In the genomic region with DNA sequence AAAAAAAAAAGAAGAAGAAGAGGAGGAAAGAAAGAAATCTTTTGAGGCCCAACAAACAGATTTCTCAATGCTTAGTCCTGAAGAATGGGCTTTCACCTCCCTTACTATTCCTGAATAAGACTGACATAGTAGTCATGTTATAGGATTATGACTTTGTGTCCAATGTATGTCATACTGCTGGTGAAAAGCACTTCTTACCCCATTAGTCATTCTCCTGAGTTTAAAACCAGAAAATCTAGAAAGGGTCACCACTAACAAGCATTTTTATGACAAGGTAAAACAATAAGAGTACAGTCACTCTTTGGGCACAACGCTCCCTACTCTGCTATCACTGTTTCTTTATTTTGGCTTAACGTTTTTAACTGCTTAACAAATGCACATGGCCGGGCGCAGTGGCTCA, we compare ENCODE assay signal across 15 cellular contexts.
DNase-seq lines count a peak whose midpoint lies in the region; ATAC-seq and TF ChIP-seq lines count a peak whose summit lies in the region.
"Had no signal": no experiment of that assay in that cellular context is flagged by ENCODE, and none has a peak within 500 bp of the region (broad histone marks: within the 10 kb centered on the region; RNA-seq: fewer than 3 reads in every experiment).

No MANE protein-coding gene starts in this region.

- no peak overlapping the region for H2AFZ ChIP-seq in PC-3 (ENCODE audit: low read length)

- no peak overlapping the region for H3K9ac ChIP-seq in PC-3 (ENCODE audit: low read length)

- H3K4me3 ChIP-seq in PC-3 (ENCODE audit: low read length) (no peak overlapping the region), epithelial cell of esophagus (ENCODE audit: low read length) (no peak overlapping the region), right lobe of liver (no peak overlapping the region)
- H3K4me3 ChIP-seq: A549 had no signal

- peaks cover 16% of the 10 kb centered on the region for H3K4me1 Mint-ChIP-seq in stimulated activated effector memory CD8-positive, alpha-beta T cell treated with anti-CD3 and anti-CD28 coated beads, Interleukin-12 subunit alpha, Interleukin-12 subunit beta, amount 100 ng/mL, for 72 hours
- H3K4me1 Mint-ChIP-seq: CD14-positive monocyte had no signal

- no TSS peak for BruUV-seq in PC-3 (replicated peaks; lab: Mats Ljungman, UMichigan)

- TF ChIP-seq CTCF in PC-3 (conservative IDR thresholded peaks at IDR 0.05; ENCODE audit: low read depth, low read length): no peak
- no peak for TF ChIP-seq CTCF in epithelial cell of esophagus (IDR thresholded peaks at IDR 0.05; ENCODE audit: insufficient read depth, low read depth, low read length, missing control alignments)
- TF ChIP-seq CTCF in right lobe of liver (IDR thresholded peaks at IDR 0.05): no peak

- CTCF ChIA-PET in PC-3 (lab: Charles Lee): no interaction called here

- H3K27ac Mint-ChIP-seq in stimulated activated effector memory CD8-positive, alpha-beta T cell treated with anti-CD3 and anti-CD28 coated beads, Interleukin-12 subunit alpha, Interleukin-12 subunit beta, amount 100 ng/mL, for 72 hours: no peak overlapping the region
- H3K27ac Mint-ChIP-seq: CD14-positive monocyte; CD8-positive, alpha-beta T cell; HFFc6 had no signal

- no peaks in the 10 kb centered on the region for H3K9me3 Mint-ChIP-seq in stimulated activated effector memory CD8-positive, alpha-beta T cell treated with anti-CD3 and anti-CD28 coated beads, Interleukin-12 subunit alpha, Interleukin-12 subunit beta, amount 100 ng/mL, for 72 hours
- H3K9me3 Mint-ChIP-seq: CD8-positive, alpha-beta T cell; HFFc6 had no signal

- H3K4me1 ChIP-seq in PC-3 (ENCODE audit: insufficient read depth, low read length) (peaks cover 4% of the 10 kb centered on the region; the same call in 1 of the 2 replicates), right lobe of liver (no peaks in the 10 kb centered on the region)
- H3K4me1 ChIP-seq: A549 had no signal

- TF ChIP-seq POLR2A in right lobe of liver (IDR thresholded peaks at IDR 0.05): no peak

- ATAC-seq in PC-3 (no peak), HG03108 (IDR thresholded peaks at IDR 0.05; ENCODE audit: unreplicated experiment) (no peak), right lobe of liver (no peak)
- peak; percentile 66 for ATAC-seq in stimulated activated effector memory CD8-positive, alpha-beta T cell treated with anti-CD3 and anti-CD28 coated beads, Interleukin-12 subunit alpha, Interleukin-12 subunit beta, amount 100 ng/mL, for 72 hours
- ATAC-seq: A549; CD8-positive, alpha-beta T cell had no signal

- H3K36me3 ChIP-seq in PC-3 (ENCODE audit: low read depth, low read length): no peaks in the 10 kb centered on the region
- no peaks in the 10 kb centered on the region for H3K36me3 ChIP-seq in right lobe of liver

- no peaks in the 10 kb centered on the region for H4K20me1 ChIP-seq in PC-3 (ENCODE audit: low read length)

- H3K27me3 ChIP-seq in PC-3 (ENCODE audit: low read length) (peaks cover 10% of the 10 kb centered on the region; the same call in 1 of the 2 replicates), right lobe of liver (no peaks in the 10 kb centered on the region)

- WGBS in right lobe of liver (ENCODE audit: insufficient coverage, low coverage, low lambda C conversion rate, missing lambda C conversion rate): 69% methylated on average over 4 of the region's 4 CpGs

- DNase-seq in NCI-H82 (lab: John Stamatoyannopoulos, UW) (peak; percentile 83), PC-3 (peak; percentile 74), epithelial cell of esophagus (ENCODE audit: low read depth) (peak; percentile 10), right lobe of liver (no peak)
- no peak for DNase-seq in stimulated activated effector memory CD8-positive, alpha-beta T cell treated with anti-CD3 and anti-CD28 coated beads, Interleukin-12 subunit alpha, Interleukin-12 subunit beta, amount 100 ng/mL, for 72 hours (ENCODE audit: low spot score in 2 of 2)
- DNase-seq: CD8-positive, alpha-beta T cell; COR-L47; DND-41; GDM1; HCEC 1CT; HFFc6 had no signal

- H3F3A ChIP-seq in PC-3 (ENCODE audit: low read length, unreplicated experiment): no peaks in the 10 kb centered on the region

- H3K79me2 ChIP-seq in PC-3 (ENCODE audit: low read length): no peaks in the 10 kb centered on the region

- H3K27ac ChIP-seq in PC-3 (ENCODE audit: low read length) (no peak overlapping the region), right lobe of liver (no peak overlapping the region)
- H3K27ac ChIP-seq: A549, HL-60 had no signal

- no peak overlapping the region for H3K4me2 ChIP-seq in PC-3 (ENCODE audit: low read length)
- H3K4me2 ChIP-seq: A549 had no signal

- intact Hi-C loops in PC-3 (cut with micrococcal nuclease): no loop called here
- intact Hi-C loops in right lobe of liver (cut with DNase I): no loop called here

- POLR2A ChIA-PET in PC-3 (lab: Charles Lee; ENCODE audit: unreplicated experiment): no interaction called here

- no peaks in the 10 kb centered on the region for H3K9me3 ChIP-seq in PC-3 (ENCODE audit: low read length)
- H3K9me3 ChIP-seq in right lobe of liver: no peaks in the 10 kb centered on the region
- H3K9me3 ChIP-seq: A549 had no signal

- H3K9me2 ChIP-seq in PC-3 (replicated peaks; ENCODE audit: low read length): no peaks in the 10 kb centered on the region

- no peaks in the 10 kb centered on the region for H3K36me3 Mint-ChIP-seq in stimulated activated effector memory CD8-positive, alpha-beta T cell treated with anti-CD3 and anti-CD28 coated beads, Interleukin-12 subunit alpha, Interleukin-12 subunit beta, amount 100 ng/mL, for 72 hours
- H3K36me3 Mint-ChIP-seq: CD14-positive monocyte; CD8-positive, alpha-beta T cell had no signal

- H3K4me3 Mint-ChIP-seq in stimulated activated effector memory CD8-positive, alpha-beta T cell treated with anti-CD3 and anti-CD28 coated beads, Interleukin-12 subunit alpha, Interleukin-12 subunit beta, amount 100 ng/mL, for 72 hours: no peak overlapping the region
- H3K4me3 Mint-ChIP-seq: CD14-positive monocyte; CD8-positive, alpha-beta T cell; HFFc6 had no signal

Comparison
In these comparisons a context has a peak if more than half of its experiments do, and no peak if none do; other contexts are left out.
1. DNase-seq: peak in NCI-H82 (single experiment), PC-3 (single experiment) and epithelial cell of esophagus (single experiment); none in stimulated activated effector memory CD8-positive, alpha-beta T cell treated with anti-CD3 and anti-CD28 coated beads, Interleukin-12 subunit alpha, Interleukin-12 subunit beta, amount 100 ng/mL, for 72 hours (0 of 2) and right lobe of liver (0 of 3).